8 cellular contexts compared by ENCODE assay signal in genomic region chr2:96261328-96262003, GRCh38. TPM values are rescaled to one million over a fixed set of nuclear protein-coding genes. Genes with fewer than 3 reads are reported as not detected.
A peak's percentile ranks its signal among the peaks of the same experiment; 100 is the strongest.
DNase-seq lines count a peak whose midpoint lies in the region; ATAC-seq and TF ChIP-seq lines count a peak whose summit lies in the region.

No MANE protein-coding gene starts in this region.

- peak overlapping the region; percentile 78 for H2AK5ac ChIP-seq in mesenchymal stem cell (ENCODE audit: low read length, severe bottlenecking)

- H3K9ac ChIP-seq in adipocyte (ENCODE audit: low read length), result peak overlapping the region; percentile 69
- H3K9ac ChIP-seq in mesenchymal stem cell (ENCODE audit: low read length), result peak overlapping the region; percentile 53

- H3K4me3 ChIP-seq in adipocyte (ENCODE audit: low read length), result no peak overlapping the region
- H3K4me3 ChIP-seq in mesenchymal stem cell (ENCODE audit: insufficient read depth in 1 of 2, low read depth in 1 of 2, low read length in 2 of 2), result no peak overlapping the region
- H3K4me3 ChIP-seq in thoracic aorta, result no peak overlapping the region
- no peak overlapping the region for H3K4me3 ChIP-seq in foreskin fibroblast (ENCODE audit: low read depth in 1 of 2, low read length in 2 of 2)

- H3K79me1 ChIP-seq in mesenchymal stem cell (replicated peaks; ENCODE audit: low read length, poor library complexity, severe bottlenecking), result peaks cover 24% of the 10 kb centered on the region

- 97% methylated on average over 6 of the region's 6 CpGs for WGBS in mesenchymal stem cell

- H2BK5ac ChIP-seq in mesenchymal stem cell (ENCODE audit: low read depth, low read length, poor library complexity, severe bottlenecking), result no peak overlapping the region

- H3K27me3 Mint-ChIP-seq in activated CD8-positive, alpha-beta T cell treated with anti-CD3 and anti-CD28 coated beads, Interleukin-2, amount 10 ng/mL, durations not matched to agents 7 days and 5 days (ENCODE audit: low read depth), result no peaks in the 10 kb centered on the region
- H3K27me3 Mint-ChIP-seq in activated CD8-positive, alpha-beta T cell treated with anti-CD3 and anti-CD28 coated beads for 36 hours, result no peaks in the 10 kb centered on the region

- peaks cover 71% of the 10 kb centered on the region for H3K4me1 Mint-ChIP-seq in activated CD8-positive, alpha-beta T cell treated with anti-CD3 and anti-CD28 coated beads, Interleukin-2, amount 10 ng/mL, durations not matched to agents 7 days and 5 days (ENCODE audit: low read depth)
- peaks cover 69% of the 10 kb centered on the region for H3K4me1 Mint-ChIP-seq in activated CD8-positive, alpha-beta T cell treated with anti-CD3 and anti-CD28 coated beads for 36 hours (ENCODE audit: low read depth)

- no peak overlapping the region for H4K91ac ChIP-seq in mesenchymal stem cell (ENCODE audit: low read length)

- POLR2A ChIA-PET in activated CD8-positive, alpha-beta T cell treated with anti-CD3 and anti-CD28 coated beads, Interleukin-2, amount 10 ng/mL, durations not matched to agents 7 days and 5 days (lab: Charles Lee), result interaction anchor here (0.6 to 1.7 kb wide), 6 partner anchors 19 to 77 kb away, joined by 3 to 9 read pairs (median 4); partner anchors contain the start of genes ITPRIPL1 and STARD7
- POLR2A ChIA-PET in activated CD8-positive, alpha-beta T cell treated with anti-CD3 and anti-CD28 coated beads for 36 hours (lab: Charles Lee), result interaction anchor here (0.8 to 1.5 kb wide), 5 partner anchors 9 to 118 kb away, joined by 3 to 6 read pairs (median 4); partner anchors contain the start of genes SNRNP200 and STARD7

- H2BK120ac ChIP-seq in mesenchymal stem cell (ENCODE audit: low read depth, low read length), result no peak overlapping the region

- H3K27ac Mint-ChIP-seq in activated CD8-positive, alpha-beta T cell treated with anti-CD3 and anti-CD28 coated beads, Interleukin-2, amount 10 ng/mL, durations not matched to agents 7 days and 5 days, result peak overlapping the region; percentile 39
- H3K27ac Mint-ChIP-seq in activated CD8-positive, alpha-beta T cell treated with anti-CD3 and anti-CD28 coated beads for 36 hours, result no peak overlapping the region

- no peak overlapping the region for H4K8ac ChIP-seq in mesenchymal stem cell (ENCODE audit: low read length)

- no peak overlapping the region for H3K18ac ChIP-seq in mesenchymal stem cell (ENCODE audit: low read depth in 1 of 2, low read length in 2 of 2)

- peak overlapping the region; percentile 17 for H2BK15ac ChIP-seq in mesenchymal stem cell (ENCODE audit: low read depth, poor library complexity, severe bottlenecking)

- H3K27me3 ChIP-seq in adipocyte (replicated peaks; ENCODE audit: control insufficient read depth, insufficient read depth, low read length) (no peaks in the 10 kb centered on the region), mesenchymal stem cell (ENCODE audit: control insufficient read depth in 1 of 2, insufficient read depth in 1 of 2, low read length in 2 of 2) (no peaks in the 10 kb centered on the region), thoracic aorta (replicated peaks; ENCODE audit: insufficient read depth) (no peaks in the 10 kb centered on the region)

- no peak overlapping the region for H2AFZ ChIP-seq in mesenchymal stem cell (ENCODE audit: low read depth, low read length)

- H3K36me3 Mint-ChIP-seq in activated CD8-positive, alpha-beta T cell treated with anti-CD3 and anti-CD28 coated beads, Interleukin-2, amount 10 ng/mL, durations not matched to agents 7 days and 5 days (ENCODE audit: low read depth), result peaks cover 41% of the 10 kb centered on the region
- peaks cover 22% of the 10 kb centered on the region for H3K36me3 Mint-ChIP-seq in activated CD8-positive, alpha-beta T cell treated with anti-CD3 and anti-CD28 coated beads for 36 hours (ENCODE audit: low read depth)

- no peaks in the 10 kb centered on the region for H3K9me3 ChIP-seq in adipocyte (ENCODE audit: control insufficient read depth, low read length)
- H3K9me3 ChIP-seq in mesenchymal stem cell (ENCODE audit: control insufficient read depth, low read length), result no peaks in the 10 kb centered on the region
- no peaks in the 10 kb centered on the region for H3K9me3 ChIP-seq in thoracic aorta

- no peak overlapping the region for H3K14ac ChIP-seq in mesenchymal stem cell (ENCODE audit: low read length in 2 of 2)

- H3K4me1 ChIP-seq in adipocyte (ENCODE audit: control insufficient read depth, insufficient read depth, low read length), result peaks cover 53% of the 10 kb centered on the region
- peaks cover 36% of the 10 kb centered on the region for H3K4me1 ChIP-seq in mesenchymal stem cell (ENCODE audit: control insufficient read depth, insufficient read depth, low read depth, low read length)
- H3K4me1 ChIP-seq in thoracic aorta (ENCODE audit: control insufficient read depth in 1 of 2, low read depth in 2 of 2), result peaks cover 61 to 76% of the 10 kb centered on the region in 2 donors

- H2BK12ac ChIP-seq in mesenchymal stem cell (ENCODE audit: low read length in 2 of 2), result peak overlapping the region; percentile 5 to 15

- H3K23ac ChIP-seq in mesenchymal stem cell (ENCODE audit: low read length in 2 of 2), result no peak overlapping the region

- no peak for ATAC-seq in activated CD8-positive, alpha-beta T cell treated with anti-CD3 and anti-CD28 coated beads, Interleukin-2, amount 10 ng/mL, durations not matched to agents 7 days and 5 days
- no peak for ATAC-seq in activated CD8-positive, alpha-beta T cell treated with anti-CD3 and anti-CD28 coated beads for 36 hours
- ATAC-seq in thoracic aorta (ENCODE audit: insufficient number of reproducible peaks, low FRiP score, low read depth) (no peak), GM18907 (IDR thresholded peaks at IDR 0.05; ENCODE audit: unreplicated experiment) (no peak)

- H3K36me3 ChIP-seq in adipocyte (ENCODE audit: control insufficient read depth, insufficient read depth, low read length, severe bottlenecking) (peaks cover 10% of the 10 kb centered on the region), mesenchymal stem cell (ENCODE audit: control insufficient read depth in 1 of 2, insufficient read depth in 2 of 2, low read depth in 1 of 2, low read length in 2 of 2) (peaks cover 12 to 33% of the 10 kb centered on the region in 2 experiments), thoracic aorta (peaks cover 6% of the 10 kb centered on the region)

- TF ChIP-seq CTCF in activated CD8-positive, alpha-beta T cell treated with anti-CD3 and anti-CD28 coated beads for 36 hours (IDR thresholded peaks at IDR 0.05), result no peak
- TF ChIP-seq CTCF in thoracic aorta (IDR thresholded peaks at IDR 0.05), result no peak
- TF ChIP-seq CTCF in foreskin fibroblast (IDR thresholded peaks at IDR 0.05; ENCODE audit: low read depth, low read length), result no peak

- CTCF ChIA-PET in activated CD8-positive, alpha-beta T cell treated with anti-CD3 and anti-CD28 coated beads, Interleukin-2, amount 10 ng/mL, durations not matched to agents 7 days and 5 days (lab: Charles Lee), result interaction anchor here (0.7 to 3.2 kb wide), 9 partner anchors 16 to 269 kb away, joined by 3 to 17 read pairs (median 6); partner anchors contain the start of genes ASTL and STARD7
- CTCF ChIA-PET in activated CD8-positive, alpha-beta T cell treated with anti-CD3 and anti-CD28 coated beads for 36 hours (lab: Charles Lee), result interaction anchor here (0.8 to 3.0 kb wide), 8 partner anchors 19 to 269 kb away, joined by 3 to 15 read pairs (median 4); partner anchors contain the start of gene ADRA2B

- no peak overlapping the region for H3K4me3 Mint-ChIP-seq in activated CD8-positive, alpha-beta T cell treated with anti-CD3 and anti-CD28 coated beads, Interleukin-2, amount 10 ng/mL, durations not matched to agents 7 days and 5 days
- H3K4me3 Mint-ChIP-seq in activated CD8-positive, alpha-beta T cell treated with anti-CD3 and anti-CD28 coated beads for 36 hours, result no peak overlapping the region

- peak overlapping the region in 1 of 2 experiments; percentile 62 for H3K4ac ChIP-seq in mesenchymal stem cell (ENCODE audit: low read depth in 1 of 2, low read length in 2 of 2)

- H3K9me3 Mint-ChIP-seq in activated CD8-positive, alpha-beta T cell treated with anti-CD3 and anti-CD28 coated beads, Interleukin-2, amount 10 ng/mL, durations not matched to agents 7 days and 5 days (ENCODE audit: insufficient read depth), result no peaks in the 10 kb centered on the region
- H3K9me3 Mint-ChIP-seq in activated CD8-positive, alpha-beta T cell treated with anti-CD3 and anti-CD28 coated beads for 36 hours, result no peaks in the 10 kb centered on the region

- H3K27ac ChIP-seq in mesenchymal stem cell (ENCODE audit: low read length, poor library complexity, severe bottlenecking), result peak overlapping the region; percentile 86
- H3K27ac ChIP-seq in thoracic aorta, result peak overlapping the region; percentile 89 to 91

- no peak overlapping the region for H3K4me2 ChIP-seq in mesenchymal stem cell (ENCODE audit: low read length, poor library complexity, severe bottlenecking)

- intact Hi-C loops in activated CD8-positive, alpha-beta T cell treated with anti-CD3 and anti-CD28 coated beads for 36 hours (cut with micrococcal nuclease), result loop anchor here (2.0 to 5.0 kb wide), 2 partner anchors 57 to 124 kb away; partner anchors contain the start of gene ASTL

- no peak for DNase-seq in activated CD8-positive, alpha-beta T cell treated with anti-CD3 and anti-CD28 coated beads, Interleukin-2, amount 10 ng/mL, durations not matched to agents 7 days and 5 days
- no peak for DNase-seq in activated CD8-positive, alpha-beta T cell treated with anti-CD3 and anti-CD28 coated beads for 36 hours
- DNase-seq in adipocyte (ENCODE audit: low read depth) (no peak), mesenchymal stem cell (no peak), thoracic aorta (ENCODE audit: low spot score) (no peak), AG20443 (ENCODE audit: low spot score) (no peak), foreskin fibroblast (no peak)

RNA-seq across cellular contexts. Expression of gene TMEM127, which starts 4.3 kb away (rescaled TPM):
- 10 to 100 TPM; 31.8 to 34.2 TPM for total RNA-seq in activated CD8-positive, alpha-beta T cell treated with anti-CD3 and anti-CD28 coated beads, Interleukin-2, amount 10 ng/mL, durations not matched to agents 7 days and 5 days
- 10 to 100 TPM; 13.1 to 15.0 TPM for total RNA-seq in activated CD8-positive, alpha-beta T cell treated with anti-CD3 and anti-CD28 coated beads for 36 hours
- 56.4 TPM for polyA plus RNA-seq in mesenchymal stem cell (2013, experiment 1 of 2)
- 55.0 TPM for polyA plus RNA-seq in mesenchymal stem cell (2013, experiment 2 of 2)
- 10 to 100 TPM; 50.8 to 52.4 TPM for total RNA-seq in thoracic aorta

RNA-seq across cellular contexts. Expression of gene CIAO1, which starts 4.6 kb away (rescaled TPM):
- total RNA-seq in activated CD8-positive, alpha-beta T cell treated with anti-CD3 and anti-CD28 coated beads, Interleukin-2, amount 10 ng/mL, durations not matched to agents 7 days and 5 days, result 10 to 100 TPM; 64.9 to 65.9 TPM
- total RNA-seq in activated CD8-positive, alpha-beta T cell treated with anti-CD3 and anti-CD28 coated beads for 36 hours, result 10 to 100 TPM; 72.1 to 72.3 TPM
- 33.6 TPM for polyA plus RNA-seq in mesenchymal stem cell (2013, experiment 1 of 2)
- polyA plus RNA-seq in mesenchymal stem cell (2013, experiment 2 of 2), result 32.9 TPM
- 100 to 1,000 TPM; 115 to 123 TPM for total RNA-seq in thoracic aorta

RNA-seq across cellular contexts. Expression of gene SNRNP200, which starts 43.9 kb away (rescaled TPM):
- total RNA-seq in activated CD8-positive, alpha-beta T cell treated with anti-CD3 and anti-CD28 coated beads, Interleukin-2, amount 10 ng/mL, durations not matched to agents 7 days and 5 days, result 100 to 1,000 TPM; 177 to 181 TPM
- total RNA-seq in activated CD8-positive, alpha-beta T cell treated with anti-CD3 and anti-CD28 coated beads for 36 hours, result 100 to 1,000 TPM; 175 to 178 TPM
- 43.8 TPM for polyA plus RNA-seq in mesenchymal stem cell (2013, experiment 1 of 2)
- polyA plus RNA-seq in mesenchymal stem cell (2013, experiment 2 of 2), result 39.2 TPM
- 10 to 100 TPM; 77.2 to 85.6 TPM for total RNA-seq in thoracic aorta

RNA-seq across cellular contexts. Expression of gene STARD7, which starts 52.8 kb away (rescaled TPM):
- 100 to 1,000 TPM; 139 to 143 TPM for total RNA-seq in activated CD8-positive, alpha-beta T cell treated with anti-CD3 and anti-CD28 coated beads, Interleukin-2, amount 10 ng/mL, durations not matched to agents 7 days and 5 days
- 100 to 1,000 TPM; 145 to 149 TPM for total RNA-seq in activated CD8-positive, alpha-beta T cell treated with anti-CD3 and anti-CD28 coated beads for 36 hours
- polyA plus RNA-seq in mesenchymal stem cell (2013, experiment 1 of 2), result 43.7 TPM
- polyA plus RNA-seq in mesenchymal stem cell (2013, experiment 2 of 2), result 44.3 TPM
- 100 to 1,000 TPM in 1 of 2 donors, 10 to 100 TPM in 1; 68.1 to 135 TPM for total RNA-seq in thoracic aorta
